Comparison of ENCODE assay signal across 8 cellular contexts in genomic region chr5:80654391-80655230, GRCh38. TPM values are rescaled to one million over a fixed set of nuclear protein-coding genes. Genes with fewer than 3 reads are reported as not detected.
DNase-seq lines count a peak whose midpoint lies in the region; ATAC-seq, FAIRE-seq and TF ChIP-seq lines count a peak whose summit lies in the region.

DHFR (minus strand) TSS chr5:80654983; CDS start chr5:80654489, 494 bp downstream.
MSH3 (plus strand) TSS chr5:80654652; CDS start chr5:80654728, 76 bp downstream.

- peaks cover 23% of the 10 kb centered on the region for H3K36me3 ChIP-seq in MG63

- H3K27ac Mint-ChIP-seq in nephron: peak within 1 kb of the TSS; percentile 94 to 96 (median 95)

- H3K4me3 ChIP-seq in MG63: peak within 1 kb of the TSS; percentile 71

- peak within 1 kb of the TSS; percentile 91 to 96 (median 94) for H3K4me3 Mint-ChIP-seq in nephron

- H3K4me1 Mint-ChIP-seq in nephron: peaks cover 24% of the 10 kb centered on the region

- peak; percentile 93 for DNase-seq in EH (ENCODE audit: low read depth)
- peak; percentile 80 for DNase-seq in H54 (ENCODE audit: insufficient read length, low spot score)
- DNase-seq in MG63: peak; percentile 86
- peak; percentile 85 to 89 for DNase-seq in SHP77 (lab: John Stamatoyannopoulos, UW)
- peak; percentile 83 for DNase-seq in activated effector memory CD4-positive, alpha-beta T cell treated with Interleukin-2 at 50 U/mL for 16 hours
- peak; percentile 82 for DNase-seq in fibroblast of the conjunctiva (ENCODE audit: low read depth)
- peak; percentile 92 for DNase-seq in stimulated activated naive CD8-positive, alpha-beta T cell treated with anti-CD3 and anti-CD28 coated beads, Interleukin-15, Interleukin-2, amounts not matched to agents 100 U/mL and 50 U/mL, for 24 hours

- no peaks in the 10 kb centered on the region for H3K9me3 ChIP-seq in MG63

- TF ChIP-seq POLR2A in H54 (IDR thresholded peaks at IDR 0.05; ENCODE audit: low read depth, low read length): peak; percentile 64

- no peaks in the 10 kb centered on the region for H3K27me3 ChIP-seq in MG63

- H3K27me3 Mint-ChIP-seq in nephron (ENCODE audit: low read depth): no peaks in the 10 kb centered on the region

- ATAC-seq in stimulated activated naive CD8-positive, alpha-beta T cell treated with anti-CD3 and anti-CD28 coated beads, Interleukin-15, Interleukin-2, amounts not matched to agents 100 U/mL and 50 U/mL, for 24 hours: peak; percentile 48

- TF ChIP-seq CTCF in nephron (IDR thresholded peaks at IDR 0.05; ENCODE audit: unreplicated experiment in 3 of 3): no peak

- H3K36me3 Mint-ChIP-seq in nephron (ENCODE audit: low read depth): peaks cover 36% of the 10 kb centered on the region

- H3K9me3 Mint-ChIP-seq in nephron: no peaks in the 10 kb centered on the region

- FAIRE-seq in H54 (lab: Jason Lieb, UNC): peak; percentile 84

RNA-seq across cellular contexts. Expression of gene DHFR, which starts in this region (rescaled TPM):
- 52.9 and 102 TPM in 2 replicates for total RNA-seq in MG63 (2014; rRNA removed; shearing (Covaris generic); ENCODE audit: low replicate concordance)

RNA-seq across cellular contexts. Expression of gene MSH3, which starts in this region (rescaled TPM):
- total RNA-seq in MG63 (2014; rRNA removed; shearing (Covaris generic); ENCODE audit: low replicate concordance): 13.9 and 26.1 TPM in 2 replicates

Comparison
In these comparisons a context has a peak if more than half of its experiments do, and no peak if none do; other contexts are left out.
1. Peak in every context shown above with its lines: DNase-seq, ATAC-seq and H3K4me3 ChIP-seq.